In the genomic region with DNA sequence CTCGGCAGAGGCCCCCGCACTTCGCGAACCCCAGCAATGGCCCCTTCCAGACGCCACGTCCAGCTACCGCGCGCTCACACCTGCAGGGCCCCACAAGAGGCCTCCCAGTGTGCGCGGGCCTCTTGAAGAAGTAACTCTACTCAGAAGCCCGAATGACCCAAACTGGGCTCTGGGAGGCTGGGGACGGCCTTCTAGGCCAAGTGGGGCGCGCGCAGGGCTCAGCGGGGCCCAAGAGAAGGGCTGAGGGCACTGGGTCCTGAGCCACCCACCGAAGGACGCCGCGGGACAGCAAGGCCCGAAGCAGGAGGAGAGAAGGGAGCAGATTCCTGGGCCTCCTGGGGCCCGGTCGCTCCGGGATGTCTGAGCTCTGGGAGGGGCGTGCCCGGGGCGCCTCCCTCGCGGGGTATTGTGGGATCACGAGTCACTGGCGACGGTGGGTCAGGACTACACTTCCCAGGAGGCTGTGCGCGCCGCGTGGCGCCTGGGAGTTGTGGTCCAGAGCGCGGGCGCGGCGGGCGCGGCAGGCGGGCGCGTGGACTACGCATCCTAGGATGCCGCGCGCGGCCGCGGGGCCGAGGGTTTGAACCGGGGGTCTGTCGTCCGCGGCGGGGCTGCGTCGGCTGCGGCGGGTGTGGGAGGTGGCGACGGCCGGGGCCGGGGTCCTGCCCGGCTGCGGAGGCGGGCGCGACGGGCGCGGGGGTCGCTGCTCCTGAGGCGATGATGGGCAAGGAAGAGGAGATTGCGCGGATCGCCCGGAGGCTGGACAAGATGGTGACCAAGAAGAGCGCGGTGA, we compare ENCODE assay signal across 8 cellular contexts. TPM values are rescaled to one million over a fixed set of nuclear protein-coding genes. Genes with fewer than 3 reads are reported as not detected.
DNase-seq lines count a peak whose midpoint lies in the region; ATAC-seq and TF ChIP-seq lines count a peak whose summit lies in the region.

A gene (plus strand): TSS at position 603 of the 793 bp plus-strand sequence. CDS start 115 bp downstream, at position 718.

- TF ChIP-seq POLR2A in GM10847 (IDR thresholded peaks at IDR 0.05; ENCODE audit: extremely low read depth, insufficient read length) (peak; percentile 45), adrenal gland (IDR thresholded peaks at IDR 0.05) (peak; percentile 87 to 88), upper lobe of left lung (IDR thresholded peaks at IDR 0.05) (peak in 3 of 4 donors; percentile 71 to 94 (median 79))

- H3K27me3 ChIP-seq in adrenal gland (no peaks in the 10 kb centered on the region), heart right ventricle (peaks cover 0 to under 1% (median 0%) of the 10 kb centered on the region in 7 donors), upper lobe of left lung (no peaks in the 10 kb centered on the region)

- peak; percentile 60 for DNase-seq in NCI-H1436 treated with DMSO at 0.1 percent for 48 hours (lab: John Stamatoyannopoulos, UW)
- DNase-seq in T-helper 1 cell: peak; percentile 77 to 94 (median 89)
- DNase-seq in adrenal gland: peak; percentile 97 to 99 (median 98)
- DNase-seq in heart right ventricle: peak; percentile 97 to 98
- DNase-seq in posterior vena cava (ENCODE audit: low spot score): peak; percentile 99
- DNase-seq in upper lobe of left lung: peak; percentile 98 to 100

- H3K36me3 ChIP-seq in adrenal gland (replicated peaks in 1 of 2) (no peaks in the 10 kb centered on the region), heart right ventricle (no peaks in the 10 kb centered on the region), upper lobe of left lung (no peaks in the 10 kb centered on the region)

- H3K4me1 ChIP-seq in adrenal gland (replicated peaks in 1 of 2): peaks cover 20 to 26% of the 10 kb centered on the region in 2 donors
- peaks cover 5 to 51% (median 30%) of the 10 kb centered on the region in 9 donors for H3K4me1 ChIP-seq in heart right ventricle
- peaks cover 32 to 44% (median 33%) of the 10 kb centered on the region in 4 donors for H3K4me1 ChIP-seq in upper lobe of left lung

- 3 to 11% (median 5%) methylated on average over 31 to 85 of the region's 85 CpGs for WGBS in adrenal gland, 4 donors
- 4 to 7% methylated on average over 75 to 85 of the region's 85 CpGs for WGBS in heart right ventricle, 2 donors
- 12 to 22% methylated on average over 10 to 80 of the region's 85 CpGs for WGBS in upper lobe of left lung, 2 donors

- intact Hi-C loops in adrenal gland (cut with DNase I) (no loop called here), heart right ventricle (cut with DNase I) (loop anchor here in 2 of 10 donors (2.0 kb wide), 1 partner anchor 82 kb away; a partner anchor contains a TSS), posterior vena cava (cut with DNase I) (no loop called here)

- H3K9me3 ChIP-seq in adrenal gland (replicated peaks in 1 of 3) (no peaks in the 10 kb centered on the region), heart right ventricle (no peaks in the 10 kb centered on the region), upper lobe of left lung (no peaks in the 10 kb centered on the region)

- peak; percentile 84 for ATAC-seq in HG02798 (IDR thresholded peaks at IDR 0.05; ENCODE audit: poor library complexity, unreplicated experiment)
- ATAC-seq in heart right ventricle: peak; percentile 91 to 97 (median 96)
- ATAC-seq in upper lobe of left lung (ENCODE audit: low FRiP score in 2 of 2): peak; percentile 96 to 97

- TF ChIP-seq CTCF in adrenal gland (IDR thresholded peaks at IDR 0.05): no peak
- no peak for TF ChIP-seq CTCF in heart right ventricle (IDR thresholded peaks at IDR 0.05)
- TF ChIP-seq CTCF in upper lobe of left lung (IDR thresholded peaks at IDR 0.05): peak in 2 of 6 experiments; percentile 9 to 28

- H3K4me3 ChIP-seq in adrenal gland: peak within 1 kb of the TSS; percentile 30 to 93 (median 67)
- H3K4me3 ChIP-seq in heart right ventricle: peak within 1 kb of the TSS; percentile 77 to 100 (median 93)
- peak within 1 kb of the TSS; percentile 71 to 95 (median 80) for H3K4me3 ChIP-seq in upper lobe of left lung

- H3K27ac ChIP-seq in adrenal gland (peak within 1 kb of the TSS; percentile 19 to 79 (median 70)), heart right ventricle (peak within 1 kb of the TSS; percentile 44 to 92 (median 88)), upper lobe of left lung (peak within 1 kb of the TSS; percentile 74 to 86 (median 85))

- no peak for TF ChIP-seq EP300 in upper lobe of left lung (IDR thresholded peaks at IDR 0.05)

RNA-seq across cellular contexts. Expression of the gene that starts here (rescaled TPM):
- total RNA-seq in adrenal gland: 10 to 100 TPM; 12.6 to 78.6 (median 53.7) TPM
- polyA plus RNA-seq in adrenal gland: 100 to 1,000 TPM in 2 of 3 donors, 10 to 100 TPM in 1; 19.6 to 184 (median 132) TPM
- 10 to 100 TPM; 40.8 to 51.0 (median 44.9) TPM for total RNA-seq in heart right ventricle
- 10 to 100 TPM; 35.0 to 54.9 TPM for polyA plus RNA-seq in heart right ventricle
- total RNA-seq in posterior vena cava: 10 to 100 TPM; 39.5 to 41.3 TPM
- total RNA-seq in upper lobe of left lung: 10 to 100 TPM; 21.7 to 56.0 (median 28.4) TPM

Comparison
In these comparisons a context has a peak if more than half of its experiments do, and no peak if none do; other contexts are left out.
1. Peak in every context shown above with its lines: DNase-seq, ATAC-seq, H3K4me3 ChIP-seq and H3K27ac ChIP-seq.